8 cellular contexts compared by ENCODE assay signal in genomic region chr1:201538618-201539551, GRCh38. TPM values are rescaled to one million over a fixed set of nuclear protein-coding genes. Genes with fewer than 3 reads are reported as not detected.
DNase-seq lines count a peak whose midpoint lies in the region; ATAC-seq and TF ChIP-seq lines count a peak whose summit lies in the region.

A gene with protein sequence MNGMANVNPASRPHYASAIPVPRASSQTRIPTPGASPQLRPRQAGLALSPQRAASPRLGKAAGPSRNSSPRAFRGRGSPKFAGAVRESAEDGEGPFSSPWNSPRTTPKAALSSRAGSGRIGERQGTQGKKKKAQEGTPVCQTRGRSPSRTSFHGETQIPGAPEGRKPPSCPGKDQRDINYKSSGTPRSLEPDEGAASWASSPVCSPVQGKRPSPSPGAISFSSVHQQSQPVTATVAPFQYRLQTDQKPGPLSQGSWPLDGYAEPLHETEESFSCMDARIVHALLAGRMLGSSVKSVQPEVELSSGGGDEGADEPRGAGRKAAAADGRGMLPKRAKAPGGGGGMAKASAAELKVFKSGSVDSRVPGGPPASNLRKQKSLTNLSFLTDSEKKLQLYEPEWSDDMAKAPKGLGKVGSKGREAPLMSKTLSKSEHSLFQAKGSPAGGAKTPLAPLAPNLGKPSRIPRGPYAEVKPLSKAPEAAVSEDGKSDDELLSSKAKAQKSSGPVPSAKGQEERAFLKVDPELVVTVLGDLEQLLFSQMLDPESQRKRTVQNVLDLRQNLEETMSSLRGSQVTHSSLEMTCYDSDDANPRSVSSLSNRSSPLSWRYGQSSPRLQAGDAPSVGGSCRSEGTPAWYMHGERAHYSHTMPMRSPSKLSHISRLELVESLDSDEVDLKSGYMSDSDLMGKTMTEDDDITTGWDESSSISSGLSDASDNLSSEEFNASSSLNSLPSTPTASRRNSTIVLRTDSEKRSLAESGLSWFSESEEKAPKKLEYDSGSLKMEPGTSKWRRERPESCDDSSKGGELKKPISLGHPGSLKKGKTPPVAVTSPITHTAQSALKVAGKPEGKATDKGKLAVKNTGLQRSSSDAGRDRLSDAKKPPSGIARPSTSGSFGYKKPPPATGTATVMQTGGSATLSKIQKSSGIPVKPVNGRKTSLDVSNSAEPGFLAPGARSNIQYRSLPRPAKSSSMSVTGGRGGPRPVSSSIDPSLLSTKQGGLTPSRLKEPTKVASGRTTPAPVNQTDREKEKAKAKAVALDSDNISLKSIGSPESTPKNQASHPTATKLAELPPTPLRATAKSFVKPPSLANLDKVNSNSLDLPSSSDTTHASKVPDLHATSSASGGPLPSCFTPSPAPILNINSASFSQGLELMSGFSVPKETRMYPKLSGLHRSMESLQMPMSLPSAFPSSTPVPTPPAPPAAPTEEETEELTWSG (N-terminal part only) (plus strand): TSS chr1:201539127. CDS start chr1:201622885, 83,758 bp downstream.

- H3K27me3 ChIP-seq in cardiac muscle cell = no peaks in the 10 kb centered on the region

- H3K27ac ChIP-seq in cardiac muscle cell = no peak within 1 kb of the TSS

- DNase-seq in NOMO-1 (lab: John Stamatoyannopoulos, UW; ENCODE audit: unreplicated experiment in 2 of 2) (peak; percentile 11 to 18), NOMO-1 treated with DMSO at 0.1 percent for 48 hours (lab: John Stamatoyannopoulos, UW; ENCODE audit: unreplicated experiment) (no peak), NCI-H146 treated with DMSO at 0.1 percent for 48 hours (lab: John Stamatoyannopoulos, UW; ENCODE audit: unreplicated experiment) (peak; percentile 53), amniotic epithelial cell (ENCODE audit: low read depth) (peak; percentile 50), cardiac muscle cell (ENCODE audit: low read depth in 1 of 2, low spot score in 1 of 2) (peak; percentile 69 to 81), occipital lobe (lab: John Stamatoyannopoulos, UW) (peak; percentile 50)
- DNase-seq in stimulated activated CD8-positive, alpha-beta memory T cell treated with anti-CD3 and anti-CD28 coated beads, Interleukin-4, amount 100 ng/mL, for 48 hours = no peak

- peak within 1 kb of the TSS; percentile 68 for H3K4me3 ChIP-seq in cardiac muscle cell

- H3K9me3 ChIP-seq in cardiac muscle cell (ENCODE audit: low read depth) = no peaks in the 10 kb centered on the region

- H3K36me3 ChIP-seq in cardiac muscle cell = no peaks in the 10 kb centered on the region

- H3K4me1 ChIP-seq in cardiac muscle cell (ENCODE audit: low read depth) = peaks cover 6% of the 10 kb centered on the region

- TF ChIP-seq CTCF in cardiac muscle cell (IDR thresholded peaks at IDR 0.05; ENCODE audit: low read depth, low read length) = no peak

- ATAC-seq in HG02610 (IDR thresholded peaks at IDR 0.05; ENCODE audit: unreplicated experiment) = no peak

RNA-seq across cellular contexts. Expression of the gene that starts here (rescaled TPM):
- total RNA-seq in cardiac muscle cell (113 and 151 TPM in 2 replicates), occipital lobe (38.8 TPM)
- polyA plus RNA-seq in cardiac muscle cell = 99.0 and 127 TPM in 2 replicates

Comparison
In these comparisons a context has a peak if more than half of its experiments do, and no peak if none do; other contexts are left out.
1. DNase-seq: peak in NOMO-1 (2 of 2), NCI-H146 treated with DMSO at 0.1 percent for 48 hours (single experiment), amniotic epithelial cell (single experiment), cardiac muscle cell (2 of 2) and occipital lobe (single experiment); none in NOMO-1 treated with DMSO at 0.1 percent for 48 hours (single experiment) and stimulated activated CD8-positive, alpha-beta memory T cell treated with anti-CD3 and anti-CD28 coated beads, Interleukin-4, amount 100 ng/mL, for 48 hours (single experiment).